ENCODE assay signal across 24 cellular contexts in genomic region chr7:40947546-40947945, GRCh38.
DNase-seq lines count a peak whose midpoint lies in the region; ATAC-seq and TF ChIP-seq lines count a peak whose summit lies in the region.
"Had no signal": no experiment of that assay in that cellular context is flagged by ENCODE, and none has a peak within 500 bp of the region (broad histone marks: within the 10 kb centered on the region; RNA-seq: fewer than 3 reads in every experiment).

No MANE protein-coding gene starts in this region.

- H3K9ac ChIP-seq in PC-3 (ENCODE audit: low read length) = no peak overlapping the region
- H3K9ac ChIP-seq: BLaER1 had no signal

- no peak overlapping the region for H3K4me3 Mint-ChIP-seq in activated T-cell treated with anti-CD3 and anti-CD28 coated beads, Interleukin-2, amount 50 U/mL, for 24 hours
- H3K4me3 Mint-ChIP-seq: CD14-positive monocyte; CD4-positive, alpha-beta memory T cell; CD4-positive, CD25-positive, alpha-beta regulatory T cell; CD8-positive, alpha-beta memory T cell had no signal

- no peaks in the 10 kb centered on the region for H3K36me3 Mint-ChIP-seq in activated T-cell treated with anti-CD3 and anti-CD28 coated beads, Interleukin-2, amount 50 U/mL, for 24 hours (ENCODE audit: low read depth)
- H3K36me3 Mint-ChIP-seq: CD14-positive monocyte; CD4-positive, alpha-beta memory T cell; CD4-positive, CD25-positive, alpha-beta regulatory T cell; CD8-positive, alpha-beta memory T cell had no signal

- H3K79me2 ChIP-seq in PC-3 (ENCODE audit: low read length) = no peaks in the 10 kb centered on the region

- peak; percentile 55; the same call in 1 of the 2 replicates for ATAC-seq in PC-3
- ATAC-seq: GM12878 had no signal

- no peak overlapping the region for H3K4me2 ChIP-seq in PC-3 (ENCODE audit: low read length)
- H3K4me2 ChIP-seq: BLaER1 had no signal

- TF ChIP-seq CTCF in LNCaP clone FGC (IDR thresholded peaks at IDR 0.05; ENCODE audit: control insufficient read depth, extremely low read depth, insufficient read depth) = no peak
- TF ChIP-seq CTCF in PC-3 (conservative IDR thresholded peaks at IDR 0.05; ENCODE audit: low read depth, low read length) = no peak
- TF ChIP-seq CTCF in GM13977 (IDR thresholded peaks at IDR 0.05; ENCODE audit: extremely low read depth, insufficient read depth, missing control alignments) = no peak

- H3K27ac ChIP-seq in PC-3 (ENCODE audit: low read length) = no peak overlapping the region
- H3K27ac ChIP-seq: BLaER1 had no signal

- BruUV-seq in PC-3 (replicated peaks; lab: Mats Ljungman, UMichigan) = no TSS peak

- no peaks in the 10 kb centered on the region for H3K27me3 ChIP-seq in PC-3 (ENCODE audit: low read length)
- H3K27me3 ChIP-seq: BE2C, BLaER1 had no signal

- H3K9me3 Mint-ChIP-seq in activated T-cell treated with anti-CD3 and anti-CD28 coated beads, Interleukin-2, amount 50 U/mL, for 24 hours = peaks cover 28% of the 10 kb centered on the region

- intact Hi-C loops in PC-3 (cut with micrococcal nuclease) = no loop called here

- CTCF ChIA-PET in PC-3 (lab: Charles Lee) = no interaction called here

- DNase-seq in LNCaP clone FGC (ENCODE audit: low read depth) (peak; percentile 78), PC-3 (no peak), fibroblast of gingiva (ENCODE audit: low read depth) (peak; percentile 38), GM13977 (ENCODE audit: low spot score) (no peak), HK-2 (ENCODE audit: unreplicated experiment) (no peak)
- no peak for DNase-seq in activated T-cell treated with anti-CD3 and anti-CD28 coated beads, Interleukin-2, amount 50 U/mL, for 24 hours
- DNase-seq: 8988T; ACHN; BE2C; C1 segment of cervical spinal cord; CD4-positive, alpha-beta memory T cell; CD4-positive, CD25-positive, alpha-beta regulatory T cell; CD8-positive, alpha-beta memory T cell; COR-L47; DMS 273 treated with DMSO at 0.1 percent for 48 hours; DMS153; DMS53; DMS79; DND-41; EL; GDM1 had no signal

- no peaks in the 10 kb centered on the region for H3K4me1 Mint-ChIP-seq in activated T-cell treated with anti-CD3 and anti-CD28 coated beads, Interleukin-2, amount 50 U/mL, for 24 hours (ENCODE audit: low read depth)
- H3K4me1 Mint-ChIP-seq: CD14-positive monocyte; CD4-positive, alpha-beta memory T cell; CD4-positive, CD25-positive, alpha-beta regulatory T cell; CD8-positive, alpha-beta memory T cell had no signal

- no peaks in the 10 kb centered on the region for H3K36me3 ChIP-seq in PC-3 (ENCODE audit: low read depth, low read length)
- H3K36me3 ChIP-seq: BE2C, BLaER1 had no signal

- H4K20me1 ChIP-seq in PC-3 (ENCODE audit: low read length) = no peaks in the 10 kb centered on the region
- H4K20me1 ChIP-seq: BLaER1 had no signal

- H3K27ac Mint-ChIP-seq in activated T-cell treated with anti-CD3 and anti-CD28 coated beads, Interleukin-2, amount 50 U/mL, for 24 hours = no peak overlapping the region
- H3K27ac Mint-ChIP-seq: CD14-positive monocyte; CD4-positive, alpha-beta memory T cell; CD4-positive, CD25-positive, alpha-beta regulatory T cell; CD8-positive, alpha-beta memory T cell had no signal

- H3K27me3 Mint-ChIP-seq in activated T-cell treated with anti-CD3 and anti-CD28 coated beads, Interleukin-2, amount 50 U/mL, for 24 hours = no peaks in the 10 kb centered on the region
- H3K27me3 Mint-ChIP-seq: CD4-positive, alpha-beta memory T cell; CD4-positive, CD25-positive, alpha-beta regulatory T cell; CD8-positive, alpha-beta memory T cell had no signal

- no peaks in the 10 kb centered on the region for H3K9me2 ChIP-seq in PC-3 (replicated peaks; ENCODE audit: low read length)

- in situ Hi-C loops in GM13977 (cut with MboI; ENCODE audit: low pct_unique_long_range_greater_than_20kb, low sequenced_read_pairs, unreplicated experiment) = no loop called here

- H2AFZ ChIP-seq in PC-3 (ENCODE audit: low read length) = no peak overlapping the region

- H3K4me3 ChIP-seq in LNCaP clone FGC (ENCODE audit: low read depth, low read length) (no peak overlapping the region), PC-3 (ENCODE audit: low read length) (no peak overlapping the region)
- H3K4me3 ChIP-seq: BLaER1, GM12878 had no signal

- H3K4me1 ChIP-seq in PC-3 (ENCODE audit: insufficient read depth, low read length) = no peaks in the 10 kb centered on the region
- H3K4me1 ChIP-seq: BE2C, BLaER1 had no signal

- POLR2A ChIA-PET in PC-3 (lab: Charles Lee; ENCODE audit: unreplicated experiment) = no interaction called here

- no peaks in the 10 kb centered on the region for H3F3A ChIP-seq in PC-3 (ENCODE audit: low read length, unreplicated experiment)

- H3K9me3 ChIP-seq in PC-3 (ENCODE audit: low read length) = peaks cover 9% of the 10 kb centered on the region; the same call in 1 of the 2 replicates
- H3K9me3 ChIP-seq: BE2C had no signal

Comparison
In these comparisons a context has a peak if more than half of its experiments do, and no peak if none do; other contexts are left out.
1. DNase-seq: peak in LNCaP clone FGC (single experiment) and fibroblast of gingiva (single experiment); none in PC-3 (single experiment), activated T-cell treated with anti-CD3 and anti-CD28 coated beads, Interleukin-2, amount 50 U/mL, for 24 hours (single experiment), GM13977 (single experiment) and HK-2 (single experiment).